Comparison of ENCODE assay signal across 8 cellular contexts in the genomic region with DNA sequence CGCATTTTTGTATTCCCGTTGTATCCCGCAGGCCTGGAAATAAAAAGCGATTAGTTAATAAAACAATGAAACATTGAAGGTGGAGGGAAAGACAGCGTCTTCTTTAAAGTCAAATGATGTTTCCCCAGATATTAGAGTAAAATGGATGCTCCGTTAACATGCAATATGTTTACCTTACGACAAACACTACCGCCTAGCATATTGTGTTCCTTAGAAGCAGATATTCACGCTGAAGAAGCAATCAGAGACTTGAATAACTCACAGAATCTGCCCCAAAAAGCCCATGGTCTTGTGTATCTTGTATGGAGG. TPM values are rescaled to one million over a fixed set of nuclear protein-coding genes. Genes with fewer than 3 reads are reported as not detected.
A peak's percentile ranks its signal among the peaks of the same experiment; 100 is the strongest.
DNase-seq lines count a peak whose midpoint lies in the region; ATAC-seq and TF ChIP-seq lines count a peak whose summit lies in the region.

No MANE protein-coding gene starts in this region.

- H3K27me3 ChIP-seq in ascending aorta, result no peaks in the 10 kb centered on the region
- no peaks in the 10 kb centered on the region for H3K27me3 ChIP-seq in liver (ENCODE audit: control insufficient read depth in 4 of 4, insufficient read depth in 4 of 4, low read length in 3 of 4)
- H3K27me3 ChIP-seq in thyroid gland, result no peaks in the 10 kb centered on the region

- H3K4me1 ChIP-seq in ascending aorta, result peaks cover 0 to 15% of the 10 kb centered on the region in 2 donors
- H3K4me1 ChIP-seq in liver (ENCODE audit: control insufficient read depth in 4 of 4, insufficient read depth in 4 of 4, low read length in 3 of 4), result peaks cover 0 to 30% (median 24%) of the 10 kb centered on the region in 4 donors
- peaks cover 8 to 25% of the 10 kb centered on the region in 2 donors for H3K4me1 ChIP-seq in thyroid gland

- intact Hi-C loops in ascending aorta (cut with DNase I) (loop anchor here (1.0 kb wide), 4 partner anchors 12 to 25 kb away; partner anchors contain the start of genes NDUFS2, PPOX, UFC1 and USP21), thyroid gland (cut with DNase I) (loop anchor here (10.0 kb wide), 1 partner anchor 47 kb away; the partner anchor contains the start of genes APOA2 and TOMM40L), posterior vena cava (cut with DNase I) (no loop called here)

- H3K27me3 Mint-ChIP-seq in activated T-cell treated with anti-CD3 and anti-CD28 coated beads, Interleukin-2, amount 50 U/mL, for 4 hours (ENCODE audit: low read depth), result no peaks in the 10 kb centered on the region

- no peak for TF ChIP-seq RAD21 in liver (IDR thresholded peaks at IDR 0.05)

- peak overlapping the region; percentile 94 for H3K4me3 Mint-ChIP-seq in activated T-cell treated with anti-CD3 and anti-CD28 coated beads, Interleukin-2, amount 50 U/mL, for 4 hours

- H3K9me3 ChIP-seq in ascending aorta (no peaks in the 10 kb centered on the region), liver (ENCODE audit: control insufficient read depth in 4 of 4, low read length in 3 of 4) (no peaks in the 10 kb centered on the region), thyroid gland (no peaks in the 10 kb centered on the region)

- peaks cover 18% of the 10 kb centered on the region for H3K36me3 Mint-ChIP-seq in activated T-cell treated with anti-CD3 and anti-CD28 coated beads, Interleukin-2, amount 50 U/mL, for 4 hours (ENCODE audit: insufficient read depth)

- WGBS in liver, result 25% methylated on average over 9 of the region's 9 CpGs
- 50 to 52% methylated on average over 9 of the region's 9 CpGs for WGBS in thyroid gland, 2 donors

- H3K27ac ChIP-seq in ascending aorta (peak overlapping the region; percentile 87 to 96), liver (ENCODE audit: low read depth in 1 of 2, low read length in 2 of 2) (peak overlapping the region; percentile 92 to 95), thyroid gland (peak overlapping the region; percentile 83 to 93 (median 91))

- H3K4me1 Mint-ChIP-seq in activated T-cell treated with anti-CD3 and anti-CD28 coated beads, Interleukin-2, amount 50 U/mL, for 4 hours (ENCODE audit: low read depth), result peaks cover 70% of the 10 kb centered on the region

- H3K9me3 Mint-ChIP-seq in activated T-cell treated with anti-CD3 and anti-CD28 coated beads, Interleukin-2, amount 50 U/mL, for 4 hours, result no peaks in the 10 kb centered on the region

- peak overlapping the region; percentile 79 to 93 for H3K4me3 ChIP-seq in ascending aorta
- peak overlapping the region; percentile 58 to 70 (median 63) for H3K4me3 ChIP-seq in liver (ENCODE audit: low read depth in 1 of 3, low read length in 3 of 3)
- peak overlapping the region in 2 of 3 donors; percentile 65 to 98 for H3K4me3 ChIP-seq in thyroid gland (replicated peaks in 1 of 3)

- peaks cover 15 to 25% of the 10 kb centered on the region in 2 donors for H3K36me3 ChIP-seq in ascending aorta
- peaks cover 0 to 19% (median 15%) of the 10 kb centered on the region in 4 donors for H3K36me3 ChIP-seq in liver (ENCODE audit: control insufficient read depth in 4 of 4, insufficient read depth in 3 of 4, low read depth in 1 of 4, low read length in 3 of 4)
- H3K36me3 ChIP-seq in thyroid gland, result peaks cover 11 to 21% of the 10 kb centered on the region in 2 donors

- DNase-seq in activated T-cell treated with anti-CD3 and anti-CD28 coated beads, Interleukin-2, amount 50 U/mL, for 4 hours, result no peak
- no peak for DNase-seq in activated T-cell treated with anti-CD3 and anti-CD28 coated beads for 4 hours
- DNase-seq in ascending aorta (ENCODE audit: low spot score in 2 of 2), result no peak
- DNase-seq in thyroid gland, result no peak
- no peak for DNase-seq in GM13977 (ENCODE audit: low spot score)
- DNase-seq in posterior vena cava (ENCODE audit: low spot score), result no peak

- in situ Hi-C loops in GM13977 (cut with MboI; ENCODE audit: low pct_unique_long_range_greater_than_20kb, low sequenced_read_pairs, unreplicated experiment), result loop anchor here (25.0 kb wide), 1 partner anchor 534 kb away; the partner anchor contains the start of genes FCRLA and FCRLB

- peak overlapping the region; percentile 82 to 96 for H3K9ac ChIP-seq in liver (ENCODE audit: low read depth in 1 of 2, low read length in 2 of 2)

- ATAC-seq in activated T-cell treated with anti-CD3 and anti-CD28 coated beads, Interleukin-2, amount 50 U/mL, for 4 hours, result no peak
- no peak for ATAC-seq in HG03571 (IDR thresholded peaks at IDR 0.05; ENCODE audit: unreplicated experiment)

- TF ChIP-seq CTCF in ascending aorta (IDR thresholded peaks at IDR 0.05) (no peak), liver (IDR thresholded peaks at IDR 0.05; ENCODE audit: low read depth, low read length, missing input control) (no peak), thyroid gland (IDR thresholded peaks at IDR 0.05) (no peak), GM13977 (IDR thresholded peaks at IDR 0.05; ENCODE audit: extremely low read depth, insufficient read depth, missing control alignments) (no peak)

- TF ChIP-seq POLR2A in thyroid gland (IDR thresholded peaks at IDR 0.05), result no peak

TF ChIP-seq in liver, 16 proteins besides CTCF, POLR2A, EP300 and RAD21:
- TF ChIP-seq TAF1 (conservative IDR thresholded peaks at IDR 0.05), result no peak
- TF ChIP-seq, protein P1, sequence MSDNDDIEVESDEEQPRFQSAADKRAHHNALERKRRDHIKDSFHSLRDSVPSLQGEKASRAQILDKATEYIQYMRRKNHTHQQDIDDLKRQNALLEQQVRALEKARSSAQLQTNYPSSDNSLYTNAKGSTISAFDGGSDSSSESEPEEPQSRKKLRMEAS (IDR thresholded peaks at IDR 0.05), result peak; percentile 6

RNA-seq across cellular contexts. Expression of gene B4GALT3, which starts 0.6 kb away (rescaled TPM):
- 10 to 100 TPM; 73.9 to 76.3 (median 75.9) TPM for total RNA-seq in activated T-cell treated with anti-CD3 and anti-CD28 coated beads, Interleukin-2, amount 50 U/mL, for 4 hours
- total RNA-seq in ascending aorta, result 26.9 TPM
- 10 to 100 TPM; 13.1 to 23.8 TPM for total RNA-seq in liver
- 10 to 100 TPM; 14.0 to 15.4 TPM for polyA plus RNA-seq in liver
- 10 to 100 TPM; 24.1 to 34.0 (median 29.2) TPM for total RNA-seq in thyroid gland
- total RNA-seq in posterior vena cava, result 10 to 100 TPM; 12.7 to 17.3 TPM

RNA-seq across cellular contexts. Expression of gene PPOX, which starts 11.7 kb away (rescaled TPM):
- total RNA-seq in activated T-cell treated with anti-CD3 and anti-CD28 coated beads, Interleukin-2, amount 50 U/mL, for 4 hours, result 10 to 100 TPM; 10.0 to 13.8 (median 12.8) TPM
- 4.8 TPM for total RNA-seq in ascending aorta
- total RNA-seq in liver, result 100 to 1,000 TPM in 1 of 2 donors, 1 to 10 TPM in 1; 6.2 to 106 TPM
- 1 to 10 TPM; 6.2 to 9.6 TPM for polyA plus RNA-seq in liver
- 10 to 100 TPM; 12.6 to 30.0 (median 21.8) TPM for total RNA-seq in thyroid gland
- total RNA-seq in posterior vena cava, result 10 to 100 TPM; 15.0 to 16.8 TPM

RNA-seq across cellular contexts. Expression of gene USP21, which starts 18.6 kb away (rescaled TPM):
- 10 to 100 TPM; 25.0 to 28.3 (median 27.4) TPM for total RNA-seq in activated T-cell treated with anti-CD3 and anti-CD28 coated beads, Interleukin-2, amount 50 U/mL, for 4 hours
- total RNA-seq in ascending aorta (31.9 TPM), liver (1 to 10 TPM; 7.2 to 9.0 TPM), thyroid gland (10 to 100 TPM; 21.2 to 27.6 (median 23.0) TPM), posterior vena cava (10 to 100 TPM; 12.9 to 20.8 TPM)
- polyA plus RNA-seq in liver, result 1 to 10 TPM; 4.1 to 5.8 TPM

RNA-seq across cellular contexts. Expression of gene ADAMTS4, which starts 21.0 kb away (rescaled TPM):
- total RNA-seq in activated T-cell treated with anti-CD3 and anti-CD28 coated beads, Interleukin-2, amount 50 U/mL, for 4 hours, result 1 to 10 TPM in 1 of 3 donors, under 1 TPM in 2; 0.34 to 1.1 (median 0.63) TPM
- total RNA-seq in ascending aorta, result 109 TPM
- total RNA-seq in liver, result 1 to 10 TPM in 1 of 2 donors, under 1 TPM in 1; 0.28 to 2.2 TPM
- under 1 TPM; 0.21 to 0.48 TPM for polyA plus RNA-seq in liver
- total RNA-seq in thyroid gland, result 10 to 100 TPM in 1 of 4 donors, 1 to 10 TPM in 3; 4.6 to 24.4 (median 9.4) TPM
- total RNA-seq in posterior vena cava, result 100 to 1,000 TPM in 1 of 2 donors, 10 to 100 TPM in 1; 28.0 to 125 TPM

RNA-seq across cellular contexts. Expression of gene UFC1, which starts 24.1 kb away (rescaled TPM):
- 10 to 100 TPM; 87.5 to 98.8 (median 92.8) TPM for total RNA-seq in activated T-cell treated with anti-CD3 and anti-CD28 coated beads, Interleukin-2, amount 50 U/mL, for 4 hours
- total RNA-seq in ascending aorta (3.3 TPM), liver (10 to 100 TPM; 34.2 to 44.1 TPM), thyroid gland (10 to 100 TPM; 37.6 to 90.4 (median 62.1) TPM), posterior vena cava (10 to 100 TPM; 54.8 to 63.0 TPM)
- polyA plus RNA-seq in liver, result 10 to 100 TPM; 42.5 to 47.5 TPM

Comparison
In these comparisons a context has a peak if more than half of its experiments do, and no peak if none do; other contexts are left out.
1. intact Hi-C loops: an anchor here in ascending aorta (1.0 kb wide) and thyroid gland (10.0 kb wide); none called in posterior vena cava.